In the genomic region with DNA sequence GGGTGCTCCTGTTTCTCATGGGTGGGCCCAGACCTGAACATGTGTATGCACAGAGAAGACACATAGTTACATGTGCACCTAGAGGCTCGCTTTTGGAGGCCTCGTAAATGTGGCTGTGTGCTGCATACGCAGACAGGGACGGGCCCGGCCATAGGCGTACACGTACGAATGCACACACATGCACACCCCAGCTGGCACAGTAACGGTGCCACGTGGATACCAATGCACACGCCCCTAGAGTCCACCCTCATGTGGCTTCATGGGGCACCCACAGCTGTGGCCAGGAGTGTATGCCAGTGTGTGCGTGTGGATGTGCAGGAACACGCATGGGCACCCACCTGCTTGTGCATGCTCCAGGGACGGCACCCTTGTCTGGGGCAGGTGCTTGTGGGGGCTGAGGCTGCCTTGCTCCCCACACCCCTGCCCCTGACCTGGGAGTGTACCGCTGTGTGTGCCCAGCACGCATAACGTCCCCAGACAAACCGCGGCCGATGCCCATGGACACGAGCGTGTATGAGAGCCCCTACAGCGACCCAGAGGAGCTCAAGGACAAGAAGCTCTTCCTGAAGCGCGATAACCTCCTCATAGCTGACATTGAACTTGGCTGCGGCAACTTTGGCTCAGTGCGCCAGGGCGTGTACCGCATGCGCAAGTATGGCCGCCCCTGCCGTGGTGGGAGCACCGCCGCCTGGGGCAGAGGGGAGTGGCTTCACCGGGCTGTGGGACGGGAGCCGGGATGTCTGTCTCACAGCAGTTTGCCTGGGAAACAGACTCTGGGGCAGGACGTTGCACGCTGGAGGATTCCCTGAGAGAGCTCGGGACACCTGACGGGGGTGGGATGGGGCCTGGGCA, we compare ENCODE assay signal across 30 cellular contexts. TPM values are rescaled to one million over a fixed set of nuclear protein-coding genes. Genes with fewer than 3 reads are reported as not detected.
DNase-seq lines count a peak whose midpoint lies in the region; ATAC-seq and TF ChIP-seq lines count a peak whose summit lies in the region.
"Had no signal": no experiment of that assay in that cellular context is flagged by ENCODE, and none has a peak within 500 bp of the region (broad histone marks: within the 10 kb centered on the region; RNA-seq: fewer than 3 reads in every experiment).

No MANE protein-coding gene starts in this region.

- no peak overlapping the region for H2AFZ ChIP-seq in neuronal stem cell (ENCODE audit: low read length)
- H2AFZ ChIP-seq: PC-9 had no signal

- no peak overlapping the region for H3K4me2 ChIP-seq in neuronal stem cell (ENCODE audit: insufficient read depth, low read length, poor library complexity, severe bottlenecking)
- H3K4me2 ChIP-seq: PC-9 had no signal

- TF ChIP-seq CTCF in CD8-positive, alpha-beta T cell (IDR thresholded peaks at IDR 0.05) = no peak

- H3K27me3 ChIP-seq in CD8-positive, alpha-beta T cell (ENCODE audit: insufficient read depth, low read length) = no peaks in the 10 kb centered on the region
- H3K27me3 ChIP-seq in neuronal stem cell (ENCODE audit: control insufficient read depth in 3 of 3, insufficient read depth in 3 of 3, low read depth in 1 of 3, low read length in 3 of 3) = no peaks in the 10 kb centered on the region
- H3K27me3 ChIP-seq: ascending aorta, cardiac muscle cell had no signal

- peak overlapping the region; percentile 88 for H2AK5ac ChIP-seq in neuronal stem cell (ENCODE audit: low read depth, low read length)

- H3K14ac ChIP-seq in neuronal stem cell (ENCODE audit: low read length) = peak overlapping the region; percentile 56

- no peak overlapping the region for H2BK120ac ChIP-seq in neuronal stem cell (ENCODE audit: low read depth, low read length)

- no peak overlapping the region for H3K4me3 Mint-ChIP-seq in CD8-positive, alpha-beta T cell
- H3K4me3 Mint-ChIP-seq in effector memory CD8-positive, alpha-beta T cell = no peak overlapping the region
- H3K4me3 Mint-ChIP-seq: activated naive CD8-positive, alpha-beta T cell treated with anti-CD3 and anti-CD28 coated beads, Interleukin-2, amount 10 ng/mL, durations not matched to agents 7 days and 5 days; endodermal cell; naive thymus-derived CD4-positive, alpha-beta T cell; stimulated activated memory B cell treated with anti-CD40 and anti-IgM and Interleukin-4, amounts not matched to agents 10 μg/mL and 1 μg/mL and 100 μg/mL, for 72 hours had no signal

- H3K4me3 ChIP-seq in CD8-positive, alpha-beta T cell (ENCODE audit: low read depth, low read length) = no peak overlapping the region
- no peak overlapping the region for H3K4me3 ChIP-seq in neuronal stem cell (ENCODE audit: low read length in 2 of 2)
- H3K4me3 ChIP-seq: ascending aorta, cardiac muscle cell, HAP-1, PC-9 had no signal

- H3K18ac ChIP-seq in neuronal stem cell (ENCODE audit: low read length) = peak overlapping the region; percentile 85

- H3K4me1 Mint-ChIP-seq in CD8-positive, alpha-beta T cell (ENCODE audit: low read depth) = peaks cover 43% of the 10 kb centered on the region
- H3K4me1 Mint-ChIP-seq in effector memory CD8-positive, alpha-beta T cell (ENCODE audit: low read depth in 2 of 2) = peaks cover 40 to 44% of the 10 kb centered on the region in 2 donors
- H3K4me1 Mint-ChIP-seq: endodermal cell; stimulated activated memory B cell treated with anti-CD40 and anti-IgM and Interleukin-4, amounts not matched to agents 10 μg/mL and 1 μg/mL and 100 μg/mL, for 72 hours had no signal

- CTCF ChIA-PET in CD8-positive, alpha-beta T cell (lab: Charles Lee) = interaction anchor here (1.1 to 1.3 kb wide), 2 partner anchors 14 to 24 kb away, joined by 3 to 5 read pairs; no protein-coding TSS in a partner anchor

- H3K9me3 Mint-ChIP-seq in CD8-positive, alpha-beta T cell = no peaks in the 10 kb centered on the region
- H3K9me3 Mint-ChIP-seq in effector memory CD8-positive, alpha-beta T cell = no peaks in the 10 kb centered on the region
- H3K9me3 Mint-ChIP-seq: activated naive CD8-positive, alpha-beta T cell treated with anti-CD3 and anti-CD28 coated beads, Interleukin-2, amount 10 ng/mL, durations not matched to agents 7 days and 5 days had no signal

- POLR2A ChIA-PET in CD8-positive, alpha-beta T cell (lab: Charles Lee) = interaction anchor here (1.3 kb wide), 1 partner anchor 26 kb away, joined by 4 read pairs; no protein-coding TSS in a partner anchor

- peak overlapping the region; percentile 85 for H2BK15ac ChIP-seq in neuronal stem cell (ENCODE audit: low read length)

- no peak overlapping the region for H2BK5ac ChIP-seq in neuronal stem cell (ENCODE audit: low read length)

- peak overlapping the region; percentile 23 for H3K4ac ChIP-seq in neuronal stem cell (ENCODE audit: low read length)

- peaks cover 2% of the 10 kb centered on the region for H3K79me1 ChIP-seq in neuronal stem cell (ENCODE audit: low read depth, low read length)

- H3K27ac Mint-ChIP-seq in CD8-positive, alpha-beta T cell = peak overlapping the region; percentile 64
- H3K27ac Mint-ChIP-seq in effector memory CD8-positive, alpha-beta T cell = peak overlapping the region; percentile 29 to 80
- H3K27ac Mint-ChIP-seq: activated naive CD8-positive, alpha-beta T cell treated with anti-CD3 and anti-CD28 coated beads, Interleukin-2, amount 10 ng/mL, durations not matched to agents 7 days and 5 days; endodermal cell; stimulated activated memory B cell treated with anti-CD40 and anti-IgM and Interleukin-4, amounts not matched to agents 10 μg/mL and 1 μg/mL and 100 μg/mL, for 72 hours had no signal

- DNase-seq in activated CD8-positive, alpha-beta memory T cell treated with anti-CD3 and anti-CD28 coated beads, Interleukin-2, amount 50 U/mL, for 48 hours = peak; percentile 42
- no peak for DNase-seq in activated CD8-positive, alpha-beta memory T cell treated with anti-CD3 and anti-CD28 coated beads for 24 hours
- no peak for DNase-seq in CD8-positive, alpha-beta T cell
- DNase-seq in effector memory CD8-positive, alpha-beta T cell = no peak
- DNase-seq in neuronal stem cell (ENCODE audit: low spot score) (no peak), DMS53 (lab: John Stamatoyannopoulos, UW) (no peak), NCI-H510A treated with DMSO at 0.1 percent for 48 hours (lab: John Stamatoyannopoulos, UW) (no peak)
- DNase-seq: 8988T; activated CD4-positive, alpha-beta T cell treated with anti-CD3 and anti-CD28 coated beads, Interleukin-2, amount 50 U/mL, for 48 hours; activated CD4-positive, CD25-positive, alpha-beta regulatory T cell treated with anti-CD3 and anti-CD28 coated beads, Interleukin-2, amount 50 U/mL, for 72 hours; activated gamma-delta T cell; activated naive CD8-positive, alpha-beta T cell treated with anti-CD3 and anti-CD28 coated beads, Interleukin-2, amount 10 ng/mL, durations not matched to agents 7 days and 5 days; DND-41; endodermal cell; glutamatergic neuron; Karpas-422; NCI-H1436; NCI-H345; occipital lobe; PC-9; SHP77; substantia nigra; T-helper 2 cell had no signal

- H3K27me3 Mint-ChIP-seq in CD8-positive, alpha-beta T cell (ENCODE audit: low read depth) = no peaks in the 10 kb centered on the region
- no peaks in the 10 kb centered on the region for H3K27me3 Mint-ChIP-seq in effector memory CD8-positive, alpha-beta T cell
- H3K27me3 Mint-ChIP-seq: activated naive CD8-positive, alpha-beta T cell treated with anti-CD3 and anti-CD28 coated beads, Interleukin-2, amount 10 ng/mL, durations not matched to agents 7 days and 5 days; naive thymus-derived CD4-positive, alpha-beta T cell had no signal

- H3K36me3 Mint-ChIP-seq in CD8-positive, alpha-beta T cell = peaks cover 90% of the 10 kb centered on the region
- peaks cover 97% of the 10 kb centered on the region for H3K36me3 Mint-ChIP-seq in effector memory CD8-positive, alpha-beta T cell (ENCODE audit: insufficient read depth)

- peaks cover 81% of the 10 kb centered on the region for H3K36me3 ChIP-seq in CD8-positive, alpha-beta T cell (ENCODE audit: insufficient read depth, low read length)
- H3K36me3 ChIP-seq in neuronal stem cell (replicated peaks in 1 of 2; ENCODE audit: control insufficient read depth in 2 of 2, insufficient read depth in 2 of 2, low read length in 2 of 2) = no peaks in the 10 kb centered on the region
- H3K36me3 ChIP-seq: ascending aorta, cardiac muscle cell, HAP-1 had no signal

- peak overlapping the region; percentile 82 for H4K8ac ChIP-seq in neuronal stem cell (ENCODE audit: low read depth, low read length)

- H3K4me1 ChIP-seq in CD8-positive, alpha-beta T cell (ENCODE audit: insufficient read depth, low read length) = peaks cover 12% of the 10 kb centered on the region
- peaks cover 0 to 1% of the 10 kb centered on the region in 2 donors for H3K4me1 ChIP-seq in neuronal stem cell (ENCODE audit: control insufficient read depth in 2 of 2, insufficient read depth in 1 of 2, low read depth in 1 of 2, low read length in 2 of 2)
- H3K4me1 ChIP-seq: ascending aorta, HAP-1 had no signal

- WGBS in neuronal stem cell (ENCODE audit: extremely low coverage in 2 of 2, insufficient read length in 2 of 2, insufficient replicate concordance in 1 of 2), 2 donors = no CpG with 5 or more reads among the region's 41 CpGs

- H2BK12ac ChIP-seq in neuronal stem cell (ENCODE audit: low read length) = peak overlapping the region; percentile 41

- H3K9me3 ChIP-seq in CD8-positive, alpha-beta T cell (ENCODE audit: low read length) = no peaks in the 10 kb centered on the region
- peaks cover 0 to 4% of the 10 kb centered on the region in 2 donors for H3K9me3 ChIP-seq in neuronal stem cell (replicated peaks in 1 of 2; ENCODE audit: control insufficient read depth in 2 of 2, insufficient read depth in 1 of 2, low read depth in 1 of 2, low read length in 2 of 2)
- H3K9me3 ChIP-seq: HAP-1 had no signal

- no peak overlapping the region for H3K27ac ChIP-seq in CD8-positive, alpha-beta T cell (ENCODE audit: low read depth, low read length)
- no peak overlapping the region for H3K27ac ChIP-seq in neuronal stem cell (replicated peaks; ENCODE audit: low read length)
- H3K27ac ChIP-seq: ascending aorta, cardiac muscle cell, HL-60, PC-9 had no signal

- peak overlapping the region; percentile 60 for H3K9ac ChIP-seq in neuronal stem cell (ENCODE audit: low read depth, low read length, poor library complexity)

- H4K91ac ChIP-seq in neuronal stem cell (ENCODE audit: low read depth, low read length, poor library complexity) = peak overlapping the region; percentile 95

- no peak for ATAC-seq in CD8-positive, alpha-beta T cell
- no peak for ATAC-seq in effector memory CD8-positive, alpha-beta T cell (replicated peaks)
- ATAC-seq in GM18873 (IDR thresholded peaks at IDR 0.05; ENCODE audit: low FRiP score, unreplicated experiment) = no peak
- ATAC-seq: naive thymus-derived CD4-positive, alpha-beta T cell; stimulated activated memory B cell treated with anti-CD40 and anti-IgM and Interleukin-4, amounts not matched to agents 10 μg/mL and 1 μg/mL and 100 μg/mL, for 72 hours had no signal

- intact Hi-C loops in CD8-positive, alpha-beta T cell (cut with DNase I, micrococcal nuclease) = no loop called here

- peak overlapping the region; percentile 93 for H3K23ac ChIP-seq in neuronal stem cell (ENCODE audit: low read depth, low read length, poor library complexity)

RNA-seq across cellular contexts. Expression of a gene that starts 20.9 kb away (rescaled TPM):
- total RNA-seq in CD8-positive, alpha-beta T cell = 100 to 1,000 TPM; 487 to 512 TPM
- 0.08 TPM for polyA plus RNA-seq in neuronal stem cell (2013, experiment 1 of 2)
- polyA plus RNA-seq in neuronal stem cell (2013, experiment 2 of 2) = 0.06 TPM
- total RNA-seq: PC-9 had no signal
